In genomic region chr9:120780367-120780766, GRCh38 we compare ENCODE assay signal across 15 cellular contexts. TPM values are rescaled to one million over a fixed set of nuclear protein-coding genes. Genes with fewer than 3 reads are reported as not detected.
DNase-seq lines count a peak whose midpoint lies in the region; ATAC-seq and TF ChIP-seq lines count a peak whose summit lies in the region.
"Had no signal": no experiment of that assay in that cellular context is flagged by ENCODE, and none has a peak within 500 bp of the region (broad histone marks: within the 10 kb centered on the region; RNA-seq: fewer than 3 reads in every experiment).

No MANE protein-coding gene starts in this region.

- H3K27me3 ChIP-seq in HL-60 (ENCODE audit: insufficient read depth, poor library complexity, severe bottlenecking) (no peaks in the 10 kb centered on the region), Panc1 (ENCODE audit: control insufficient read depth, insufficient read depth, low read length) (no peaks in the 10 kb centered on the region), endodermal cell (ENCODE audit: control insufficient read depth, insufficient read depth, low read length, poor library complexity, severe bottlenecking) (no peaks in the 10 kb centered on the region), right lobe of liver (no peaks in the 10 kb centered on the region)

- H3K4me1 ChIP-seq in Panc1 (ENCODE audit: control insufficient read depth, insufficient read depth, low read length) (no peaks in the 10 kb centered on the region), endodermal cell (ENCODE audit: control insufficient read depth, insufficient read depth, low read length) (peaks cover 4% of the 10 kb centered on the region), right lobe of liver (peaks cover 0 to 60% (median 25%) of the 10 kb centered on the region in 4 donors)

- POLR2A ChIA-PET in Panc1 (lab: Charles Lee) = no interaction called here

- 96% methylated on average over 3 of the region's 3 CpGs; no CpG with 5 or more reads in 1 of the 2 experiments for WGBS in endodermal cell (ENCODE audit: insufficient coverage in 1 of 2, insufficient read length in 1 of 2), 2 experiments
- 79% methylated on average over 3 of the region's 3 CpGs for WGBS in right lobe of liver (ENCODE audit: insufficient coverage, low coverage, low lambda C conversion rate, missing lambda C conversion rate)

- H3K4me3 ChIP-seq in HL-60 (replicated peaks; ENCODE audit: insufficient read depth, low read length) = no peak overlapping the region
- H3K4me3 ChIP-seq in Panc1 (ENCODE audit: low read depth in 2 of 2, low read length in 2 of 2) = no peak overlapping the region
- no peak overlapping the region for H3K4me3 ChIP-seq in endodermal cell (ENCODE audit: low read length)
- no peak overlapping the region for H3K4me3 ChIP-seq in right lobe of liver
- H3K4me3 ChIP-seq: GM23248 had no signal

- DNase-seq in HL-60 (ENCODE audit: low read depth in 1 of 2, low spot score in 1 of 2) = no peak
- no peak for DNase-seq in Panc1 (ENCODE audit: low read depth, low spot score)
- no peak for DNase-seq in endodermal cell
- no peak for DNase-seq in right lobe of liver
- no peak for DNase-seq in activated CD8-positive, alpha-beta memory T cell treated with anti-CD3 and anti-CD28 coated beads, Interleukin-2, amount 50 U/mL, for 4 hours
- DNase-seq in D341Med (ENCODE audit: low spot score) = no peak
- no peak for DNase-seq in hepatic stellate cell (ENCODE audit: low spot score)
- no peak for DNase-seq in NCI-H510A (lab: John Stamatoyannopoulos, UW)
- DNase-seq: C1 segment of cervical spinal cord; Calu3; CD4-positive, alpha-beta T cell; DMS79; GM23248; IMR-90 had no signal

- no peaks in the 10 kb centered on the region for H3K27me3 Mint-ChIP-seq in endodermal cell (ENCODE audit: insufficient read depth)
- H3K27me3 Mint-ChIP-seq: B cell; CD4-positive, alpha-beta T cell had no signal

- H3K27ac ChIP-seq in HL-60 (replicated peaks) (peak overlapping the region; percentile 26), Panc1 (ENCODE audit: low read length) (no peak overlapping the region), endodermal cell (ENCODE audit: low read depth, low read length) (no peak overlapping the region), right lobe of liver (peak overlapping the region in 2 of 3 donors; percentile 59 to 88)
- H3K27ac ChIP-seq: GM23248 had no signal

- TF ChIP-seq CTCF in HL-60 (IDR thresholded peaks at IDR 0.05; ENCODE audit: insufficient read depth, low read length) (no peak), Panc1 (IDR thresholded peaks at IDR 0.05) (no peak), endodermal cell (conservative IDR thresholded peaks at IDR 0.05) (no peak), right lobe of liver (IDR thresholded peaks at IDR 0.05) (no peak)

- no peak for TF ChIP-seq POLR2A in right lobe of liver (IDR thresholded peaks at IDR 0.05)

- H3K4me1 Mint-ChIP-seq in endodermal cell = peaks cover 1% of the 10 kb centered on the region

- H3K4me3 Mint-ChIP-seq in endodermal cell = no peak overlapping the region
- H3K4me3 Mint-ChIP-seq: B cell; CD4-positive, alpha-beta T cell had no signal

- peaks cover 60% of the 10 kb centered on the region for H3K36me3 Mint-ChIP-seq in endodermal cell (ENCODE audit: low read depth)

- intact Hi-C loops in Panc1 (cut with micrococcal nuclease; ENCODE audit: unreplicated experiment) (no loop called here), right lobe of liver (cut with DNase I) (no loop called here)

- BruUV-seq in Panc1 (replicated peaks; lab: Mats Ljungman, UMichigan) = TSS peak; percentile 31

- peak overlapping the region; percentile 3 for H3K27ac Mint-ChIP-seq in endodermal cell
- H3K27ac Mint-ChIP-seq: B cell; CD4-positive, alpha-beta T cell had no signal

- H3K36me3 ChIP-seq in Panc1 (ENCODE audit: control insufficient read depth, insufficient read depth, low read length) (peaks cover 8% of the 10 kb centered on the region), endodermal cell (ENCODE audit: control insufficient read depth, insufficient read depth, low read length) (peaks cover 85% of the 10 kb centered on the region), right lobe of liver (peaks cover 0 to 22% (median 4%) of the 10 kb centered on the region in 4 donors)

- no peak overlapping the region for H3K9ac ChIP-seq in endodermal cell (ENCODE audit: extremely low read depth, low read length, poor library complexity, severe bottlenecking)
- H3K9ac ChIP-seq: GM23248 had no signal

- no peaks in the 10 kb centered on the region for H3K9me3 Mint-ChIP-seq in endodermal cell
- H3K9me3 Mint-ChIP-seq: CD4-positive, alpha-beta T cell had no signal

- no peak for ATAC-seq in Panc1
- ATAC-seq in right lobe of liver = no peak

- H3K9me3 ChIP-seq in Panc1 (ENCODE audit: control insufficient read depth, insufficient read depth, low read depth, low read length) (no peaks in the 10 kb centered on the region), endodermal cell (ENCODE audit: control insufficient read depth, low read length) (no peaks in the 10 kb centered on the region), right lobe of liver (no peaks in the 10 kb centered on the region)

- in situ Hi-C loops in Panc1 (cut with HindIII; ENCODE audit: low pct_unique_long_range_greater_than_20kb, low sequenced_read_pairs) = no loop called here

- CTCF ChIA-PET in Panc1 (lab: Charles Lee) = no interaction called here

RNA-seq across cellular contexts. Expression of gene FBXW2, which starts 12.8 kb away (rescaled TPM):
- 46.0 TPM for total RNA-seq in Panc1 (2021; ENCODE audit: unreplicated experiment)
- polyA plus RNA-seq in Panc1 (2012; ENCODE audit: insufficient read length) = 19.6 TPM
- 10 to 100 TPM; 63.2 to 77.1 TPM for total RNA-seq in endodermal cell
- 26.0 TPM for polyA plus RNA-seq in endodermal cell (2013, experiment 1 of 2)
- polyA plus RNA-seq in endodermal cell (2013, experiment 2 of 2) = 22.4 TPM
- 10 to 100 TPM; 26.5 to 42.5 (median 35.6) TPM for total RNA-seq in right lobe of liver

Comparison
In these comparisons a context has a peak if more than half of its experiments do, and no peak if none do; other contexts are left out.
1. H3K27ac ChIP-seq: peak in HL-60 (single experiment) and right lobe of liver (2 of 3); none in Panc1 (single experiment) and endodermal cell (single experiment).